8 cellular contexts compared by ENCODE assay signal in genomic region chr5:140174472-140175366, GRCh38. TPM values are rescaled to one million over a fixed set of nuclear protein-coding genes. Genes with fewer than 3 reads are reported as not detected.
DNase-seq lines count a peak whose midpoint lies in the region; ATAC-seq and TF ChIP-seq lines count a peak whose summit lies in the region.

A gene with protein sequence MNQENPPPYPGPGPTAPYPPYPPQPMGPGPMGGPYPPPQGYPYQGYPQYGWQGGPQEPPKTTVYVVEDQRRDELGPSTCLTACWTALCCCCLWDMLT (plus strand): TSS chr5:140175188. CDS start chr5:140194466, 19,278 bp downstream.

- ATAC-seq in GM21723 (IDR thresholded peaks at IDR 0.05; ENCODE audit: unreplicated experiment): peak; percentile 92
- ATAC-seq in Panc1: peak; percentile 95
- ATAC-seq in activated T-cell treated with anti-CD3 and anti-CD28 coated beads, Interleukin-2, amount 50 U/mL, for 72 hours (replicated peaks in 1 of 2): peak; percentile 94

- TF ChIP-seq EP300 in esophagus muscularis mucosa (IDR thresholded peaks at IDR 0.05): no peak

- H3K4me3 Mint-ChIP-seq in activated T-cell treated with anti-CD3 and anti-CD28 coated beads, Interleukin-2, amount 50 U/mL, for 72 hours: peak within 1 kb of the TSS; percentile 88 to 90

- peak; percentile 84 for TF ChIP-seq POLR2A in esophagus muscularis mucosa (IDR thresholded peaks at IDR 0.05; ENCODE audit: low read depth)

- H3K4me3 ChIP-seq in KMS-11 (IDR thresholded peaks at IDR 0.05; ENCODE audit: insufficient read depth, low read depth, low read length) (no peak within 1 kb of the TSS), Panc1 (ENCODE audit: low read depth in 2 of 2, low read length in 2 of 2) (peak within 1 kb of the TSS; percentile 67 to 99), esophagus muscularis mucosa (peak within 1 kb of the TSS; percentile 74 to 98 (median 90)), muscle layer of duodenum (ENCODE audit: low read depth in 1 of 2, low read length in 2 of 2) (peak within 1 kb of the TSS; percentile 77 to 78)

- H3K9me3 ChIP-seq in Panc1 (ENCODE audit: control insufficient read depth, insufficient read depth, low read depth, low read length) (no peaks in the 10 kb centered on the region), esophagus muscularis mucosa (no peaks in the 10 kb centered on the region), muscle layer of duodenum (ENCODE audit: control insufficient read depth in 1 of 2, low read length in 2 of 2) (no peaks in the 10 kb centered on the region)

- H3K79me2 ChIP-seq in KMS-11 (ENCODE audit: insufficient read depth, low read depth): no peaks in the 10 kb centered on the region

- peak within 1 kb of the TSS; percentile 97 for H3K4me2 ChIP-seq in KMS-11

- BruUV-seq in Panc1 (replicated peaks; lab: Mats Ljungman, UMichigan): TSS peak; percentile 91

- H3K9ac ChIP-seq in KMS-11: peak within 1 kb of the TSS; percentile 88

- H3K4me1 ChIP-seq in KMS-11 (ENCODE audit: low read depth, poor library complexity, severe bottlenecking) (peaks cover 20% of the 10 kb centered on the region), Panc1 (ENCODE audit: control insufficient read depth, insufficient read depth, low read length) (peaks cover 27% of the 10 kb centered on the region), esophagus muscularis mucosa (peaks cover 28 to 45% (median 44%) of the 10 kb centered on the region in 4 donors), muscle layer of duodenum (ENCODE audit: control insufficient read depth in 1 of 2, insufficient read depth in 2 of 2, low read length in 2 of 2) (peaks cover 8 to 26% of the 10 kb centered on the region in 2 donors)

- peak; percentile 99 for DNase-seq in DMS53 (lab: John Stamatoyannopoulos, UW)
- DNase-seq in Panc1 (ENCODE audit: low read depth, low spot score): peak; percentile 70
- DNase-seq in activated T-cell treated with anti-CD3 and anti-CD28 coated beads, Interleukin-2, amount 50 U/mL, for 72 hours: peak; percentile 94 to 97
- DNase-seq in esophagus muscularis mucosa (ENCODE audit: extremely low spot score): peak; percentile 98
- DNase-seq in stimulated activated CD8-positive, alpha-beta memory T cell treated with anti-CD3 and anti-CD28 coated beads, Interleukin-7, amount 100 ng/mL, for 4 hours (ENCODE audit: low read depth in 2 of 2): peak; percentile 87 to 94

- H3K27me3 Mint-ChIP-seq in activated T-cell treated with anti-CD3 and anti-CD28 coated beads, Interleukin-2, amount 50 U/mL, for 72 hours (ENCODE audit: low read depth): no peaks in the 10 kb centered on the region

- intact Hi-C loops in Panc1 (cut with micrococcal nuclease; ENCODE audit: unreplicated experiment): no loop called here
- intact Hi-C loops in esophagus muscularis mucosa (cut with DNase I): loop anchor here (10.0 kb wide), 1 partner anchor 180 kb away; no protein-coding TSS in a partner anchor

- in situ Hi-C loops in Panc1 (cut with HindIII; ENCODE audit: low pct_unique_long_range_greater_than_20kb, low sequenced_read_pairs): no loop called here

- CTCF ChIA-PET in Panc1 (lab: Charles Lee): no interaction called here

- POLR2A ChIA-PET in Panc1 (lab: Charles Lee): interaction anchor here (0.6 to 0.7 kb wide), 2 partner anchors 13 to 172 kb away, joined by 3 to 14 read pairs; partner anchors contain the start of gene HBEGF

- TF ChIP-seq CTCF in KMS-11 (conservative IDR thresholded peaks at IDR 0.05; ENCODE audit: low read depth, low read length) (no peak), Panc1 (IDR thresholded peaks at IDR 0.05) (no peak), esophagus muscularis mucosa (IDR thresholded peaks at IDR 0.05) (peak in 1 of 3 experiments; percentile 26)

- H3K4me1 Mint-ChIP-seq in activated T-cell treated with anti-CD3 and anti-CD28 coated beads, Interleukin-2, amount 50 U/mL, for 72 hours (ENCODE audit: low read depth): peaks cover 17% of the 10 kb centered on the region

- no peaks in the 10 kb centered on the region for H3K27me3 ChIP-seq in KMS-11 (ENCODE audit: insufficient read depth, low read depth)
- H3K27me3 ChIP-seq in Panc1 (ENCODE audit: control insufficient read depth, insufficient read depth, low read length): no peaks in the 10 kb centered on the region
- no peaks in the 10 kb centered on the region for H3K27me3 ChIP-seq in esophagus muscularis mucosa
- H3K27me3 ChIP-seq in muscle layer of duodenum (ENCODE audit: low read depth, low read length): no peaks in the 10 kb centered on the region

- H3K36me3 Mint-ChIP-seq in activated T-cell treated with anti-CD3 and anti-CD28 coated beads, Interleukin-2, amount 50 U/mL, for 72 hours (ENCODE audit: insufficient read depth in 2 of 2): peaks cover 2 to 3% of the 10 kb centered on the region in 2 donors

- H3K36me3 ChIP-seq in KMS-11 (ENCODE audit: insufficient read depth): no peaks in the 10 kb centered on the region
- no peaks in the 10 kb centered on the region for H3K36me3 ChIP-seq in Panc1 (ENCODE audit: control insufficient read depth, insufficient read depth, low read length)
- peaks cover 0 to 5% (median 0%) of the 10 kb centered on the region in 4 donors for H3K36me3 ChIP-seq in esophagus muscularis mucosa
- H3K36me3 ChIP-seq in muscle layer of duodenum (ENCODE audit: control insufficient read depth in 1 of 2, insufficient read depth in 2 of 2, low read length in 2 of 2): no peaks in the 10 kb centered on the region

- H3K9me3 Mint-ChIP-seq in activated T-cell treated with anti-CD3 and anti-CD28 coated beads, Interleukin-2, amount 50 U/mL, for 72 hours: no peaks in the 10 kb centered on the region

- 5% methylated on average over 32 of the region's 61 CpGs for WGBS in esophagus muscularis mucosa

- H3K27ac ChIP-seq in KMS-11 (peak within 1 kb of the TSS; percentile 74), Panc1 (ENCODE audit: low read length) (peak within 1 kb of the TSS; percentile 91), esophagus muscularis mucosa (replicated peaks in 1 of 4) (peak within 1 kb of the TSS; percentile 93 to 99 (median 98)), muscle layer of duodenum (ENCODE audit: low read length) (peak within 1 kb of the TSS; percentile 98)

- H2AFZ ChIP-seq in KMS-11 (ENCODE audit: low read depth): peak within 1 kb of the TSS; percentile 94

- no peaks in the 10 kb centered on the region for H4K20me1 ChIP-seq in KMS-11 (ENCODE audit: insufficient read depth)

- peak within 1 kb of the TSS; percentile 69 for H3K27ac Mint-ChIP-seq in activated T-cell treated with anti-CD3 and anti-CD28 coated beads, Interleukin-2, amount 50 U/mL, for 72 hours

RNA-seq across cellular contexts. Expression of the gene that starts here (rescaled TPM):
- total RNA-seq in Panc1 (2021; ENCODE audit: unreplicated experiment) (126 TPM), esophagus muscularis mucosa (10 to 100 TPM; 54.0 to 81.0 (median 67.8) TPM)
- 185 TPM for polyA plus RNA-seq in Panc1 (2012; ENCODE audit: insufficient read length)
- total RNA-seq in activated T-cell treated with anti-CD3 and anti-CD28 coated beads, Interleukin-2, amount 50 U/mL, for 72 hours: 10 to 100 TPM; 15.3 to 18.9 TPM
